Comparison of ENCODE assay signal across 2 cellular contexts in genomic region chr1:204241050-204241449, GRCh38.
TF ChIP-seq lines count a peak whose summit lies in the region.

No MANE protein-coding gene starts in this region.

TF ChIP-seq in HCT116, 20 proteins besides CTCF, POLR2A, EP300 and RAD21:
- no peak for TF ChIP-seq REST (IDR thresholded peaks at IDR 0.05; ENCODE audit: low read depth)
- no peak for TF ChIP-seq SP1 (IDR thresholded peaks at IDR 0.05; ENCODE audit: low read depth)
- TF ChIP-seq SIN3A (IDR thresholded peaks at IDR 0.05; ENCODE audit: low read depth): no peak
- no peak for TF ChIP-seq FOSL1 (IDR thresholded peaks at IDR 0.05; ENCODE audit: low read depth)
- TF ChIP-seq CBX3 (IDR thresholded peaks at IDR 0.05; ENCODE audit: low read depth): no peak
- no peak for TF ChIP-seq YY1 (IDR thresholded peaks at IDR 0.05; ENCODE audit: extremely low read depth, insufficient replicate concordance, low read depth, low read length)
- no peak for TF ChIP-seq ZBTB33 (IDR thresholded peaks at IDR 0.05; ENCODE audit: extremely low read depth, insufficient replicate concordance, low read length)
- TF ChIP-seq ZFX (IDR thresholded peaks at IDR 0.05): no peak
- TF ChIP-seq ATF3 (IDR thresholded peaks at IDR 0.05): no peak
- TF ChIP-seq ZNF274 (IDR thresholded peaks at IDR 0.05; ENCODE audit: low read depth, low read length): no peak
- TF ChIP-seq EZH2phosphoT487 (IDR thresholded peaks at IDR 0.05; ENCODE audit: borderline replicate concordance): no peak
- no peak for TF ChIP-seq MAX (IDR thresholded peaks at IDR 0.05)
- no peak for TF ChIP-seq TCF7L2 (IDR thresholded peaks at IDR 0.05; ENCODE audit: borderline replicate concordance, extremely low read depth, insufficient read depth, insufficient read length)
- no peak for TF ChIP-seq EZH2 (IDR thresholded peaks at IDR 0.05)
- TF ChIP-seq CEBPB (IDR thresholded peaks at IDR 0.05; ENCODE audit: low read depth): no peak
- TF ChIP-seq SRF (IDR thresholded peaks at IDR 0.05; ENCODE audit: low read depth): no peak
- no peak for TF ChIP-seq POLR2AphosphoS5 (IDR thresholded peaks at IDR 0.05; ENCODE audit: low read depth, low read length)
- TF ChIP-seq ELF1 (IDR thresholded peaks at IDR 0.05; ENCODE audit: borderline replicate concordance, low read depth): no peak
- TF ChIP-seq EGR1 (IDR thresholded peaks at IDR 0.05; ENCODE audit: low read depth): no peak
- no peak for TF ChIP-seq JUND (IDR thresholded peaks at IDR 0.05)

TF ChIP-seq in WTC11, 78 proteins besides CTCF, POLR2A, EP300 and RAD21 (continued from another document):
- no peak for TF ChIP-seq ZNF532 (CRISPR knock-in tag; IDR thresholded peaks at IDR 0.05; ENCODE audit: borderline replicate concordance)
- TF ChIP-seq FOXK1 (CRISPR knock-in tag; IDR thresholded peaks at IDR 0.05): no peak
- TF ChIP-seq KAT7 (CRISPR knock-in tag; IDR thresholded peaks at IDR 0.05; ENCODE audit: borderline replicate concordance): no peak
- TF ChIP-seq ZNF138 (CRISPR knock-in tag; conservative IDR thresholded peaks at IDR 0.05): no peak
- no peak for TF ChIP-seq ZNF671 (CRISPR knock-in tag; IDR thresholded peaks at IDR 0.05)
- no peak for TF ChIP-seq TCF7 (CRISPR knock-in tag; IDR thresholded peaks at IDR 0.05; ENCODE audit: low read depth)
- TF ChIP-seq RELA (CRISPR knock-in tag; IDR thresholded peaks at IDR 0.05; ENCODE audit: borderline replicate concordance): no peak
- no peak for TF ChIP-seq ATF2 (CRISPR knock-in tag; IDR thresholded peaks at IDR 0.05; ENCODE audit: borderline replicate concordance, low read depth)
